In the genomic region with DNA sequence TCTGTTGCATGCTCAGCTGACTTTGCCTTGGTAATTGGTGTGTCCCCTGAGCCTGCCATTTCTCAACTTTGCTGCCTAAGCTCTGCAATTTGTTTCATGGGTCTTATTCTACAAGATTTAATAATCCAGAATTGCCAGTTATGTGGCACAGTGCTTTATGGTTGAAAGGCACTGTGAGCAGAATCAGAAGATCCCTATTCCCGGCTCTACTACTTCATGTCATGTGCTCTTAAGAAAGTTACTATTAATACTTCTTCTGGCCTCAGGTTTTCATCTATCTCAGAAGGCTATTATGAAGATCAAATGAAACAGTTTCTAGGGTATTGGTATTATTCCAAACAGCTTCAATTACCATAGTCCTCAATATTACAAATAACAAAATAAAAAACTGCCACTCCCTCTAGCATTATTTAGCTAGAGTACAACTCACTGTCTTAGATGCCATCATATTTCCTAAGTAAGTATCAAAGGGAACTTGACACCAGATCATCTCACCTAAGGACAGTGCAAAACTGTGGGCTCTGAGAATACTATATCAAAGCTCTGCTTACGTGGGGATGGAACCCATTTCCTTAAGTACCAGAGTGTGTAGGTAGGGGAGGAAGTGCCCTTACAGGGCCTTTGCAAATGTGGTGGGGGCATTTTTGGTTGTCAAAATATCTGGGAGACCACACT, we compare ENCODE assay signal across 21 cellular contexts.
DNase-seq lines count a peak whose midpoint lies in the region; ATAC-seq and TF ChIP-seq lines count a peak whose summit lies in the region.
"Had no signal": no experiment of that assay in that cellular context is flagged by ENCODE, and none has a peak within 500 bp of the region (broad histone marks: within the 10 kb centered on the region; RNA-seq: fewer than 3 reads in every experiment).

No MANE protein-coding gene starts in this region.

- no peak overlapping the region for H2BK12ac ChIP-seq in mesenchymal stem cell (ENCODE audit: low read length in 2 of 2)

- H3K9me3 Mint-ChIP-seq in brain = peaks cover 0 to 4% (median 3%) of the 10 kb centered on the region in 5 experiments
- H3K9me3 Mint-ChIP-seq: CD4-positive, alpha-beta T cell; HFFc6 had no signal

- no peak overlapping the region for H3K14ac ChIP-seq in mesenchymal stem cell (ENCODE audit: low read length in 2 of 2)

- H3K4me3 Mint-ChIP-seq in brain = no peak overlapping the region
- H3K4me3 Mint-ChIP-seq: B cell; CD14-positive monocyte; CD4-positive, alpha-beta T cell; CD8-positive, alpha-beta memory T cell; HFFc6 had no signal

- H3K36me3 ChIP-seq in mesenchymal stem cell (ENCODE audit: control insufficient read depth in 1 of 2, insufficient read depth in 2 of 2, low read depth in 1 of 2, low read length in 2 of 2) (no peaks in the 10 kb centered on the region), gastrocnemius medialis (no peaks in the 10 kb centered on the region), colonic mucosa (no peaks in the 10 kb centered on the region)
- H3K36me3 ChIP-seq: BLaER1 treated with 17β-estradiol and CSF1 and Interleukin-3, amounts not matched to agents 10 nM and 100 nM; HAP-1 had no signal

- WGBS in right cardiac atrium = 81% methylated on average over 2 of the region's 2 CpGs
- WGBS in mesenchymal stem cell = 100% methylated on average over 2 of the region's 2 CpGs

- H4K8ac ChIP-seq in mesenchymal stem cell (ENCODE audit: low read length) = no peak overlapping the region

- peaks cover 3% of the 10 kb centered on the region for H3K27me3 Mint-ChIP-seq in brain

- no peak overlapping the region for H3K27ac ChIP-seq in right cardiac atrium (ENCODE audit: low read length)
- H3K27ac ChIP-seq in mesenchymal stem cell (ENCODE audit: low read length, poor library complexity, severe bottlenecking) = no peak overlapping the region
- H3K27ac ChIP-seq in gastrocnemius medialis = peak overlapping the region; percentile 33 to 53 (median 38)
- H3K27ac ChIP-seq in colonic mucosa = no peak overlapping the region
- H3K27ac ChIP-seq: 22Rv1; BLaER1 treated with 17β-estradiol and CSF1 and Interleukin-3, amounts not matched to agents 10 nM and 100 nM had no signal

- no peaks in the 10 kb centered on the region for H3K27me3 ChIP-seq in right cardiac atrium (ENCODE audit: control insufficient read depth, insufficient read depth)
- no peaks in the 10 kb centered on the region for H3K27me3 ChIP-seq in mesenchymal stem cell (ENCODE audit: control insufficient read depth in 1 of 2, insufficient read depth in 1 of 2, low read length in 2 of 2)
- no peaks in the 10 kb centered on the region for H3K27me3 ChIP-seq in gastrocnemius medialis
- H3K27me3 ChIP-seq in colonic mucosa = no peaks in the 10 kb centered on the region
- H3K27me3 ChIP-seq: BLaER1 treated with 17β-estradiol and CSF1 and Interleukin-3, amounts not matched to agents 10 nM and 100 nM had no signal

- H2BK5ac ChIP-seq in mesenchymal stem cell (ENCODE audit: low read depth, low read length, poor library complexity, severe bottlenecking) = no peak overlapping the region

- ATAC-seq in Right ventricle myocardium superior (ENCODE audit: poor library complexity) (peak; percentile 33), right cardiac atrium (no peak), gastrocnemius medialis (peak; percentile 85 to 86)

- peak overlapping the region; percentile 75 for H2AK5ac ChIP-seq in mesenchymal stem cell (ENCODE audit: low read length, severe bottlenecking)

- H2AFZ ChIP-seq in mesenchymal stem cell (ENCODE audit: low read depth, low read length) = no peak overlapping the region

- no peaks in the 10 kb centered on the region for H3K4me1 ChIP-seq in right cardiac atrium (ENCODE audit: control insufficient read depth, insufficient read depth, low read length)
- H3K4me1 ChIP-seq in mesenchymal stem cell (ENCODE audit: control insufficient read depth, insufficient read depth, low read depth, low read length) = peaks cover 4% of the 10 kb centered on the region
- peaks cover 23 to 25% of the 10 kb centered on the region in 2 donors for H3K4me1 ChIP-seq in gastrocnemius medialis
- H3K4me1 ChIP-seq in colonic mucosa = no peaks in the 10 kb centered on the region
- H3K4me1 ChIP-seq: BLaER1 treated with 17β-estradiol and CSF1 and Interleukin-3, amounts not matched to agents 10 nM and 100 nM had no signal

- peaks cover 5% of the 10 kb centered on the region for H3K36me3 Mint-ChIP-seq in brain
- H3K36me3 Mint-ChIP-seq: CD14-positive monocyte; CD8-positive, alpha-beta memory T cell had no signal

- H2BK120ac ChIP-seq in mesenchymal stem cell (ENCODE audit: low read depth, low read length) = no peak overlapping the region

- intact Hi-C loops in Right ventricle myocardium superior (cut with DNase I) = no loop called here
- intact Hi-C loops in right cardiac atrium (cut with DNase I) = no loop called here
- intact Hi-C loops in gastrocnemius medialis (cut with DNase I; ENCODE audit: low total_unique reads) = no loop called here
- intact Hi-C loops in colonic mucosa (cut with DNase I) = no loop called here

- in situ Hi-C loops in gastrocnemius medialis (cut with MboI; ENCODE audit: low sequenced_read_pairs in 4 of 4) = loop anchor here in 1 of 4 donors (10.0 kb wide), 1 partner anchor 94 kb away; no protein-coding TSS in a partner anchor

- peaks cover 4% of the 10 kb centered on the region for H3K79me1 ChIP-seq in mesenchymal stem cell (replicated peaks; ENCODE audit: low read length, poor library complexity, severe bottlenecking)

- H3K18ac ChIP-seq in mesenchymal stem cell (ENCODE audit: low read depth in 1 of 2, low read length in 2 of 2) = no peak overlapping the region

- H3K9me3 ChIP-seq in right cardiac atrium (ENCODE audit: control insufficient read depth, low read length) (no peaks in the 10 kb centered on the region), mesenchymal stem cell (ENCODE audit: control insufficient read depth, low read length) (no peaks in the 10 kb centered on the region), gastrocnemius medialis (no peaks in the 10 kb centered on the region), colonic mucosa (no peaks in the 10 kb centered on the region)
- H3K9me3 ChIP-seq: BLaER1 treated with 17β-estradiol and CSF1 and Interleukin-3, amounts not matched to agents 10 nM and 100 nM; HAP-1 had no signal

- TF ChIP-seq POLR2A in gastrocnemius medialis (IDR thresholded peaks at IDR 0.05) = no peak

- DNase-seq in Right ventricle myocardium superior (no peak), right cardiac atrium (no peak), mesenchymal stem cell (no peak), gastrocnemius medialis (no peak), colonic mucosa (no peak), NCI-H187 (lab: John Stamatoyannopoulos, UW) (no peak), kidney tubule cell (ENCODE audit: low spot score) (no peak)
- DNase-seq: CD4-positive, alpha-beta T cell; CD8-positive, alpha-beta memory T cell; DMS 273 treated with DMSO at 0.1 percent for 48 hours; DMS79; EL; GDM1; GOT3; HFFc6 had no signal

- no peak overlapping the region for H3K4me3 ChIP-seq in right cardiac atrium (ENCODE audit: low read length)
- H3K4me3 ChIP-seq in mesenchymal stem cell (ENCODE audit: insufficient read depth in 1 of 2, low read depth in 1 of 2, low read length in 2 of 2) = no peak overlapping the region
- H3K4me3 ChIP-seq in gastrocnemius medialis = no peak overlapping the region
- no peak overlapping the region for H3K4me3 ChIP-seq in colonic mucosa
- H3K4me3 ChIP-seq: BLaER1 treated with 17β-estradiol and CSF1 and Interleukin-3, amounts not matched to agents 10 nM and 100 nM; HAP-1 had no signal

- no peak overlapping the region for H3K23ac ChIP-seq in mesenchymal stem cell (ENCODE audit: low read length in 2 of 2)

- H4K91ac ChIP-seq in mesenchymal stem cell (ENCODE audit: low read length) = no peak overlapping the region

- TF ChIP-seq CTCF in brain (conservative IDR thresholded peaks at IDR 0.05) (no peak), gastrocnemius medialis (IDR thresholded peaks at IDR 0.05 in 4 of 5, conservative IDR thresholded peaks at IDR 0.05 in 1 of 5) (no peak), colonic mucosa (IDR thresholded peaks at IDR 0.05) (no peak)

- H3K4ac ChIP-seq in mesenchymal stem cell (ENCODE audit: low read depth in 1 of 2, low read length in 2 of 2) = no peak overlapping the region

- peak overlapping the region in 3 of 5 experiments; percentile 18 to 47 (median 21) for H3K27ac Mint-ChIP-seq in brain
- H3K27ac Mint-ChIP-seq: B cell; CD14-positive monocyte; CD4-positive, alpha-beta T cell; CD8-positive, alpha-beta memory T cell; HFFc6 had no signal

- H3K9ac ChIP-seq in mesenchymal stem cell (ENCODE audit: low read length) = no peak overlapping the region
- H3K9ac ChIP-seq in colonic mucosa (ENCODE audit: low read depth in 2 of 2, low read length in 2 of 2) = no peak overlapping the region
- H3K9ac ChIP-seq: BLaER1 treated with 17β-estradiol and CSF1 and Interleukin-3, amounts not matched to agents 10 nM and 100 nM had no signal

- H3K4me2 ChIP-seq in mesenchymal stem cell (ENCODE audit: low read length, poor library complexity, severe bottlenecking) = no peak overlapping the region
- H3K4me2 ChIP-seq: BLaER1 treated with 17β-estradiol and CSF1 and Interleukin-3, amounts not matched to agents 10 nM and 100 nM had no signal

- H2BK15ac ChIP-seq in mesenchymal stem cell (ENCODE audit: low read depth, poor library complexity, severe bottlenecking) = no peak overlapping the region

- H3K4me1 Mint-ChIP-seq in brain = peaks cover 41% of the 10 kb centered on the region
- H3K4me1 Mint-ChIP-seq: B cell; CD8-positive, alpha-beta memory T cell had no signal

Comparison
In these comparisons a context has a peak if more than half of its experiments do, and no peak if none do; other contexts are left out.
1. ATAC-seq: peak in Right ventricle myocardium superior (single experiment) and gastrocnemius medialis (2 of 2); none in right cardiac atrium (0 of 2).
2. H3K27ac ChIP-seq: peak in gastrocnemius medialis (4 of 4); none in right cardiac atrium (single experiment), mesenchymal stem cell (single experiment) and colonic mucosa (single experiment).